ENCODE assay signal across 12 cellular contexts in the genomic region with DNA sequence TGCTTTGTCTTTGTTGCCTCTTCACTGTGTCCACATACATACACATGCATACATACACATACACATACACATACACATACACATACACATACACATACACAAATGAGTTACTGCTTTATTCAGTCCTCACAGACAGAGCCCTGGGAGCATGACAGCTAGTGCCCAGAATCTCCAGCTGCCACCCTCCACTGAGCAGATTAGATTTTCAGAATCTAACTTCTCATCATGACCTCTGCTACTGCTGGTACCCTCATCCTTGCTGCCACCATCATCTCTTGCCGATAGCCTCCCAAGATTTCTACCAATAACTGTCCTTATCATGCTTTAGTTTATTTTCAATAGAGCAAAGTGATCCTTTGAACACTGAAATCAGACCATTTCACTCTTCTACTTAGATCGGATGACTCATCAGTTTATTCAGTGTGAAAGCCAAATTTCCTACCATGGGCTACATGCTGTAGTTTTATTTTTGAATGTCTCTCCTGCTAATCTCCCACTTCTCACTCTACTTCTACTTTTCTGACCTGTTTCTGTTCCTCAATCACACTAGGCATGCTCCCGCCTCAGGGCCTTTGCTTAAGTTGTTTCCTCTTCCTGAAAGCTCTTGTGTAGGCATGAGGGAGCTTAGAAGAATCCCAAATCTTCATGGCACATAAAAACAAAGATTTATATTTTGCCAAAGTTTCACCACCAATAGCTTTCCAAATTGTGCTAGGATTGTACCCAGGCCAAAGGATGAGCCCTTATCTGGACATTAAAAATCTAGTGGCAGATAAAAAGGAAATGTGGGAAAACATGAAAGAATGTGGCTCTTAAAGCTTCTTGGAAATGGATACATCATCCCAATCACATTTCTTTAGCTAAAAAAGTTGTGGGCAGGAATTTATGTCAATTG. TPM values are rescaled to one million over a fixed set of nuclear protein-coding genes. Genes with fewer than 3 reads are reported as not detected.
DNase-seq lines count a peak whose midpoint lies in the region; ATAC-seq, FAIRE-seq and TF ChIP-seq lines count a peak whose summit lies in the region.
"Had no signal": no experiment of that assay in that cellular context is flagged by ENCODE, and none has a peak within 500 bp of the region (broad histone marks: within the 10 kb centered on the region; RNA-seq: fewer than 3 reads in every experiment).

No MANE protein-coding gene starts in this region.

- DNase-seq in AG20443 (ENCODE audit: low spot score) (peak; percentile 16), HFFc6 (peak; percentile 32), HepG2 (ENCODE audit: low spot score) (no peak), T-cell (no peak), uterus (no peak)
- DNase-seq: DMS153, NCI-H1105 had no signal

- H3K27ac Mint-ChIP-seq in HFFc6 (peak overlapping the region; percentile 93), T-cell (no peak overlapping the region)
- no peak overlapping the region for H3K27ac Mint-ChIP-seq in activated T-helper 17 cell treated with anti-CD3 and anti-CD28 coated beads, Interleukin-2, amount 50 U/mL, for 72 hours

- no peak overlapping the region for H3K9ac ChIP-seq in HepG2 (ENCODE audit: insufficient read depth, low read depth, low read length)

- TF ChIP-seq RAD21 in HepG2 (CRISPR knock-in tag; IDR thresholded peaks at IDR 0.05), result no peak

- H3K9me3 ChIP-seq in HepG2 (ENCODE audit: low read length) (no peaks in the 10 kb centered on the region), uterus (no peaks in the 10 kb centered on the region)
- H3K9me3 ChIP-seq: HAP-1 had no signal

- H3K9me3 Mint-ChIP-seq in HFFc6 (peaks cover 5% of the 10 kb centered on the region; the same call in 1 of the 2 replicates), T-cell (peaks cover 0 to 8% (median 5%) of the 10 kb centered on the region in 3 donors)
- H3K9me3 Mint-ChIP-seq in activated T-helper 17 cell treated with anti-CD3 and anti-CD28 coated beads, Interleukin-2, amount 50 U/mL, for 72 hours, result peaks cover 4% of the 10 kb centered on the region

- WGBS in HepG2 (ENCODE audit: low lambda C conversion rate), result 46% methylated on average over 3 of the region's 3 CpGs

- POLR2A ChIA-PET in HepG2 (lab: Yijun Ruan, JAX), result no interaction called here
- POLR2A ChIA-PET in T-cell (lab: Charles Lee), result no interaction called here

- intact Hi-C loops in HepG2 (cut with micrococcal nuclease; ENCODE audit: unreplicated experiment), result no loop called here
- intact Hi-C loops in uterus (cut with DNase I; ENCODE audit: low total_unique reads), result no loop called here

- H3K4me3 ChIP-seq in HepG2 (replicated peaks in 1 of 3; ENCODE audit: insufficient read depth in 1 of 3, low read depth in 2 of 3, low read length in 3 of 3), result no peak overlapping the region
- H3K4me3 ChIP-seq in uterus, result no peak overlapping the region
- H3K4me3 ChIP-seq: HAP-1 had no signal

- peak; percentile 57 for ATAC-seq in activated T-helper 17 cell treated with anti-CD3 and anti-CD28 coated beads, Interleukin-2, amount 50 U/mL, for 72 hours (replicated peaks)
- ATAC-seq in HepG2 (no peak), T-cell (replicated peaks in 1 of 4) (no peak), GM18861 (IDR thresholded peaks at IDR 0.05; ENCODE audit: unreplicated experiment) (no peak), GM21576 (IDR thresholded peaks at IDR 0.05; ENCODE audit: unreplicated experiment) (no peak)

- TF ChIP-seq CTCF in HFFc6 (IDR thresholded peaks at IDR 0.05) (no peak), HepG2 (CRISPR knock-in tag; IDR thresholded peaks at IDR 0.05) (no peak), uterus (IDR thresholded peaks at IDR 0.05) (no peak)

- FAIRE-seq in HepG2 (lab: Jason Lieb, UNC), result no peak

- no peaks in the 10 kb centered on the region for H3K79me2 ChIP-seq in HepG2 (ENCODE audit: insufficient read depth, low read length)

- no peaks in the 10 kb centered on the region for H3K36me3 ChIP-seq in HepG2 (replicated peaks in 1 of 2; ENCODE audit: control insufficient read depth in 1 of 2, insufficient read depth in 2 of 2, low read length in 2 of 2)
- no peaks in the 10 kb centered on the region for H3K36me3 ChIP-seq in uterus
- H3K36me3 ChIP-seq: HAP-1 had no signal

- TF ChIP-seq POLR2A in HepG2 (IDR thresholded peaks at IDR 0.05; ENCODE audit: insufficient read depth in 1 of 2, low read depth in 2 of 2, low read length in 2 of 2) (no peak), uterus (IDR thresholded peaks at IDR 0.05) (no peak)

- H2AFZ ChIP-seq in HepG2 (ENCODE audit: low read length), result no peak overlapping the region

- peaks cover 85% of the 10 kb centered on the region for H3K4me1 Mint-ChIP-seq in HFFc6 (ENCODE audit: low read depth)
- H3K4me1 Mint-ChIP-seq in activated T-helper 17 cell treated with anti-CD3 and anti-CD28 coated beads, Interleukin-2, amount 50 U/mL, for 72 hours, result peaks cover 8% of the 10 kb centered on the region
- peaks cover 8 to 14% (median 12%) of the 10 kb centered on the region in 3 donors for H3K4me1 Mint-ChIP-seq in T-cell

- no peaks in the 10 kb centered on the region for H3K27me3 ChIP-seq in HepG2 (ENCODE audit: control insufficient read depth in 1 of 2, insufficient read depth in 2 of 2, low read length in 2 of 2)
- H3K27me3 ChIP-seq in uterus, result no peaks in the 10 kb centered on the region

- H3K4me1 ChIP-seq in HepG2 (ENCODE audit: insufficient read depth, low read length), result no peaks in the 10 kb centered on the region
- H3K4me1 ChIP-seq in uterus, result no peaks in the 10 kb centered on the region
- H3K4me1 ChIP-seq: HAP-1 had no signal

- H3K4me3 Mint-ChIP-seq in HFFc6 (peak overlapping the region; percentile 35), T-cell (no peak overlapping the region)
- H3K4me3 Mint-ChIP-seq in activated T-helper 17 cell treated with anti-CD3 and anti-CD28 coated beads, Interleukin-2, amount 50 U/mL, for 72 hours, result no peak overlapping the region
- H3K4me3 Mint-ChIP-seq: neural crest cell had no signal

- H3K36me3 Mint-ChIP-seq in HFFc6 (ENCODE audit: low read depth) (peaks cover 25% of the 10 kb centered on the region), T-cell (no peaks in the 10 kb centered on the region)
- H3K36me3 Mint-ChIP-seq in activated T-helper 17 cell treated with anti-CD3 and anti-CD28 coated beads, Interleukin-2, amount 50 U/mL, for 72 hours (ENCODE audit: low read depth), result no peaks in the 10 kb centered on the region

- H3K4me2 ChIP-seq in HepG2 (ENCODE audit: low read depth, low read length), result no peak overlapping the region

- BruUV-seq in HepG2 (replicated peaks; lab: Mats Ljungman, UMichigan), result no TSS peak

- in situ Hi-C loops in HepG2 (cut with HindIII; ENCODE audit: extremely low pct_ligation_motif_present, low pct_unique_long_range_greater_than_20kb), result no loop called here

- CTCF ChIA-PET in HepG2 (lab: Yijun Ruan, JAX; ENCODE audit: low intra/inter-chr PET ratio, low total read pairs) (no interaction called here), T-cell (lab: Charles Lee) (interaction anchor here in 1 of 2 donors (1.1 kb wide), 1 partner anchor 23 kb away, joined by 3 read pairs; no protein-coding TSS in a partner anchor)

- H3K27ac ChIP-seq in HepG2 (ENCODE audit: extremely low read length, insufficient read depth, low read length) (no peak overlapping the region), uterus (no peak overlapping the region)

- no peaks in the 10 kb centered on the region for H3K27me3 Mint-ChIP-seq in HFFc6 (ENCODE audit: insufficient read depth)
- H3K27me3 Mint-ChIP-seq in activated T-helper 17 cell treated with anti-CD3 and anti-CD28 coated beads, Interleukin-2, amount 50 U/mL, for 72 hours, result no peaks in the 10 kb centered on the region
- no peaks in the 10 kb centered on the region for H3K27me3 Mint-ChIP-seq in T-cell

- TF ChIP-seq EP300 in HepG2 (IDR thresholded peaks at IDR 0.05; ENCODE audit: low read depth in 2 of 2, low read length in 2 of 2) (no peak), HepG2 (CRISPR knock-in tag; IDR thresholded peaks at IDR 0.05; ENCODE audit: borderline replicate concordance) (no peak)

- H4K20me1 ChIP-seq in HepG2 (ENCODE audit: insufficient read depth, low read length), result no peaks in the 10 kb centered on the region

TF ChIP-seq in HepG2, 621 proteins besides CTCF, POLR2A, EP300 and RAD21 (continues in another document):
- TF ChIP-seq HNRNPH1 (optimal IDR thresholded peaks at IDR 0.05; ENCODE audit: low read depth, low read length) (no peak), SOX13 (IDR thresholded peaks at IDR 0.05) (no peak), SOX13 (CRISPR knock-in tag; conservative IDR thresholded peaks at IDR 0.05 in 1 of 2, IDR thresholded peaks at IDR 0.05 in 1 of 2) (no peak), MAFF (IDR thresholded peaks at IDR 0.05; ENCODE audit: low read depth, low read length) (peak; percentile 30; the same call in 1 of the 2 replicates), FOXK1 (CRISPR knock-in tag; IDR thresholded peaks at IDR 0.05; ENCODE audit: borderline replicate concordance, low read depth) (no peak), NFE2L2 (IDR thresholded peaks at IDR 0.05; ENCODE audit: low read length) (peak; percentile 79)

RNA-seq across cellular contexts. Expression of a gene that starts 42.9 kb away (rescaled TPM):
- 1 to 10 TPM in 2 of 6 experiments, under 1 TPM in 4; 0.76 to 1.9 (median 0.95) TPM for total RNA-seq in HFFc6 (2021; fragmentation: NEBNext Ultra II Directional; extraction: Animal tissue kit (Norgen Biotek cat#: 25700))
- not detected for total RNA-seq in activated T-helper 17 cell treated with anti-CD3 and anti-CD28 coated beads, Interleukin-2, amount 50 U/mL, for 72 hours
- not detected in 2 replicates for total RNA-seq in HepG2 (2016; rRNA removed; fragmentation: Illumina TruSeq; extraction: Trizol)
- total RNA-seq in HepG2 (2016; cell fraction: cytosol; rRNA removed; fragmentation: Illumina TruSeq; extraction: Trizol; ENCODE audit: low read depth), result not detected in 2 replicates
- total RNA-seq in HepG2 (2016; cell fraction: insoluble cytoplasmic fraction; rRNA removed; fragmentation: Illumina TruSeq; extraction: Trizol), result not detected in 2 replicates
- not detected in 2 replicates for total RNA-seq in HepG2 (2016; cell fraction: membrane; rRNA removed; fragmentation: Illumina TruSeq; extraction: Trizol)
- total RNA-seq in HepG2 (2016; cell fraction: nucleus; rRNA removed; fragmentation: Illumina TruSeq; extraction: Trizol), result not detected in 2 replicates
- not detected in 2 replicates for polyA plus RNA-seq in HepG2 (2011; rRNA removed)
- polyA plus RNA-seq in HepG2 (2011; cell fraction: cytosol; rRNA removed), result not detected in 2 replicates
- polyA plus RNA-seq in HepG2 (2011; cell fraction: nucleus; rRNA removed), result not detected in 2 replicates
- not detected in 2 replicates for polyA plus RNA-seq in HepG2 (2012)
- not detected in 2 replicates for polyA plus RNA-seq in HepG2 (2016; cell fraction: cytosol; fragmentation: Illumina TruSeq; extraction: Trizol; ENCODE audit: low read depth)
- not detected in 2 replicates for polyA plus RNA-seq in HepG2 (2016; cell fraction: insoluble cytoplasmic fraction; fragmentation: Illumina TruSeq; extraction: Trizol; ENCODE audit: low read depth)
- polyA plus RNA-seq in HepG2 (2016; cell fraction: membrane; fragmentation: Illumina TruSeq; extraction: Trizol; ENCODE audit: low read depth), result not detected in 2 replicates
- polyA plus RNA-seq in HepG2 (2016; cell fraction: nucleus; fragmentation: Illumina TruSeq; extraction: Trizol; ENCODE audit: insufficient read depth, low read depth), result not detected in 2 replicates
- not detected in 2 replicates for polyA minus RNA-seq in HepG2 (2011; rRNA and poly(A)+ RNA removed; ENCODE audit: low replicate concordance)
- not detected in 2 replicates for polyA minus RNA-seq in HepG2 (2011; cell fraction: cytosol; rRNA and poly(A)+ RNA removed)
- not detected in 2 replicates for polyA minus RNA-seq in HepG2 (2011; cell fraction: nucleus; rRNA and poly(A)+ RNA removed)
- total RNA-seq in T-cell, result not detected
- not detected for total RNA-seq in uterus
- total RNA-seq: neural crest cell had no signal

Comparison
In these comparisons a context has a peak if more than half of its experiments do, and no peak if none do; other contexts are left out.
1. DNase-seq: peak in AG20443 (single experiment) and HFFc6 (single experiment); none in HepG2 (single experiment), T-cell (0 of 34) and uterus (0 of 2).